19 cellular contexts compared by ENCODE assay signal in the genomic region with DNA sequence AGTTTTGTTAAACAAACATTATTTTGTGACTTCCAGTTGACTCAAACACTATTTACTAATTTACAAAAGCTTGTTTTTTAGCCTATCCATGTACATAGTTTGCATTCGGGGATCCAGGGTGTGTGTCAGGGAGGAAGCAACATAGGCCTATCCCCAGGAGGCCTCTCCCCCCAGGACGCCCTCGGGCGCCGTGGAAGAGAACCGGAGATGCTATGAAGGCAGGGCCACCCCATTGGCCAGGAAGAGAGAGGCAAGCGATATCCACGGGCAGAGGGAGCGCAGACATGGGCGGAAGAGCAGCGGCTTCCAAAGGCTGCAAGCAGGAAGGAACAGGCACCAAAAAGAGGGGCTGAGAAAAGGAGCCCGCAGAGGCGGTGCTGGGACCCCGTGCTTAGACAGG. TPM values are rescaled to one million over a fixed set of nuclear protein-coding genes. Genes with fewer than 3 reads are reported as not detected.
DNase-seq lines count a peak whose midpoint lies in the region; ATAC-seq and TF ChIP-seq lines count a peak whose summit lies in the region.
"Had no signal": no experiment of that assay in that cellular context is flagged by ENCODE, and none has a peak within 500 bp of the region (broad histone marks: within the 10 kb centered on the region; RNA-seq: fewer than 3 reads in every experiment).

No MANE protein-coding gene starts in this region.

- no peak overlapping the region for H4K5ac ChIP-seq in IMR-90 (ENCODE audit: low read depth, low read length)

- no peaks in the 10 kb centered on the region for H3K27me3 ChIP-seq in GM23338 (ENCODE audit: insufficient read depth)
- no peaks in the 10 kb centered on the region for H3K27me3 ChIP-seq in IMR-90 (ENCODE audit: control insufficient read depth, insufficient read depth, low read length)
- no peaks in the 10 kb centered on the region for H3K27me3 ChIP-seq in trophoblast cell (ENCODE audit: insufficient read depth, low read length)
- H3K27me3 ChIP-seq: BE2C, BLaER1 had no signal

- in situ Hi-C loops in IMR-90 (cut with MboI; ENCODE audit: low sequenced_read_pairs), result no loop called here

- dilution Hi-C loops in IMR-90 (cut with HindIII; ENCODE audit: low sequenced_read_pairs, unreplicated experiment), result no loop called here

- H2BK15ac ChIP-seq in IMR-90 (ENCODE audit: low read depth, low read length), result no peak overlapping the region

- peaks cover 9% of the 10 kb centered on the region for H3K4me1 Mint-ChIP-seq in GM23338
- H3K4me1 Mint-ChIP-seq: CD14-positive monocyte; CD4-positive, alpha-beta memory T cell; CD4-positive, CD25-positive, alpha-beta regulatory T cell; CD8-positive, alpha-beta memory T cell had no signal

- H3K9me3 Mint-ChIP-seq in GM23338, result no peaks in the 10 kb centered on the region

- POLR2A ChIA-PET in IMR-90 (lab: Charles Lee; ENCODE audit: unreplicated experiment), result no interaction called here

- BruUV-seq in IMR-90 (replicated peaks; lab: Mats Ljungman, UMichigan), result no TSS peak

- TF ChIP-seq CTCF in GM23338 (conservative IDR thresholded peaks at IDR 0.05; ENCODE audit: low read depth in 2 of 2) (no peak), IMR-90 (conservative IDR thresholded peaks at IDR 0.05; ENCODE audit: low read depth, low read length) (no peak)

- no peaks in the 10 kb centered on the region for H3F3A ChIP-seq in GM23338 (replicated peaks; ENCODE audit: low read depth)

- no peak overlapping the region for H3K56ac ChIP-seq in IMR-90 (ENCODE audit: extremely low read depth, insufficient read depth, low read length)

- H2BK20ac ChIP-seq in IMR-90 (ENCODE audit: low read depth, low read length), result no peak overlapping the region

- no peaks in the 10 kb centered on the region for H3K36me3 Mint-ChIP-seq in GM23338 (ENCODE audit: low read depth)
- H3K36me3 Mint-ChIP-seq: CD14-positive monocyte; CD4-positive, alpha-beta memory T cell; CD4-positive, CD25-positive, alpha-beta regulatory T cell; CD8-positive, alpha-beta memory T cell had no signal

- H3K4me1 ChIP-seq in GM23338 (ENCODE audit: insufficient read depth), result no peaks in the 10 kb centered on the region
- no peaks in the 10 kb centered on the region; the same call in 1 of the 2 replicates for H3K4me1 ChIP-seq in IMR-90 (ENCODE audit: control insufficient read depth, insufficient read depth, low read length)
- no peaks in the 10 kb centered on the region for H3K4me1 ChIP-seq in trophoblast cell (ENCODE audit: control insufficient read depth in 1 of 2, insufficient read depth in 2 of 2, low read length in 2 of 2)
- H3K4me1 ChIP-seq: BE2C, BLaER1 had no signal

- H3K9me3 ChIP-seq in IMR-90 (ENCODE audit: control insufficient read depth, insufficient read depth, low read length) (no peaks in the 10 kb centered on the region), trophoblast cell (ENCODE audit: insufficient read depth, low read depth, low read length) (no peaks in the 10 kb centered on the region)
- H3K9me3 ChIP-seq: BE2C, BLaER1 had no signal

- TF ChIP-seq RAD21 in IMR-90 (IDR thresholded peaks at IDR 0.05; ENCODE audit: low read length), result no peak

- H3K4me2 ChIP-seq in GM23338 (no peak overlapping the region), IMR-90 (ENCODE audit: low read depth, low read length) (no peak overlapping the region), trophoblast cell (ENCODE audit: low read length) (no peak overlapping the region)
- H3K4me2 ChIP-seq: BLaER1 had no signal

- no peak overlapping the region for H2BK120ac ChIP-seq in IMR-90 (ENCODE audit: low read depth, low read length)
- no peak overlapping the region for H2BK120ac ChIP-seq in trophoblast cell (ENCODE audit: insufficient read depth, low read length, poor library complexity)

- TF ChIP-seq POLR2A in IMR-90 (IDR thresholded peaks at IDR 0.05; ENCODE audit: low read depth, low read length), result no peak

- H3K27ac Mint-ChIP-seq in GM23338, result no peak overlapping the region
- H3K27ac Mint-ChIP-seq: CD4-positive, alpha-beta memory T cell; CD4-positive, CD25-positive, alpha-beta regulatory T cell had no signal

- H3K36me3 ChIP-seq in GM23338 (ENCODE audit: insufficient read depth) (no peaks in the 10 kb centered on the region), IMR-90 (ENCODE audit: control insufficient read depth, insufficient read depth, low read length) (no peaks in the 10 kb centered on the region), trophoblast cell (ENCODE audit: control insufficient read depth in 1 of 2, insufficient read depth in 2 of 2, low read length in 2 of 2) (no peaks in the 10 kb centered on the region)
- H3K36me3 ChIP-seq: BE2C, BLaER1 had no signal

- H2BK5ac ChIP-seq in IMR-90 (ENCODE audit: low read depth, low read length, poor library complexity, severe bottlenecking), result no peak overlapping the region
- no peak overlapping the region for H2BK5ac ChIP-seq in trophoblast cell (ENCODE audit: low read depth, low read length, poor library complexity)

- DNase-seq in GM23338 (ENCODE audit: low spot score) (no peak), IMR-90 (no peak), trophoblast cell (peak; percentile 79 to 86), hippocampal formation (lab: John Stamatoyannopoulos, UW) (no peak)
- DNase-seq: 8988T; ACHN; BE2C; C1 segment of cervical spinal cord; CD4-positive, alpha-beta memory T cell; CD4-positive, CD25-positive, alpha-beta regulatory T cell; CD8-positive, alpha-beta memory T cell; COR-L47; DMS 273 treated with DMSO at 0.1 percent for 48 hours; DMS79 treated with DMSO at 0.1 percent for 48 hours; GF-D8 had no signal

- H4K8ac ChIP-seq in IMR-90 (ENCODE audit: low read depth in 2 of 2, low read length in 2 of 2), result no peak overlapping the region
- no peak overlapping the region for H4K8ac ChIP-seq in trophoblast cell (ENCODE audit: low read depth, low read length)

- H3K4ac ChIP-seq in IMR-90 (ENCODE audit: low read depth, low read length), result no peak overlapping the region
- no peak overlapping the region for H3K4ac ChIP-seq in trophoblast cell (ENCODE audit: low read depth, low read length)

- ATAC-seq in GM23338, result peak; percentile 23; the same call in 1 of the 3 replicates
- ATAC-seq in IMR-90 (ENCODE audit: low read depth), result no peak
- ATAC-seq in HG02678 (IDR thresholded peaks at IDR 0.05; ENCODE audit: unreplicated experiment), result no peak
- ATAC-seq in HG02981 (IDR thresholded peaks at IDR 0.05; ENCODE audit: unreplicated experiment), result no peak

- H4K91ac ChIP-seq in IMR-90 (ENCODE audit: insufficient read depth, low read depth, low read length) (no peak overlapping the region), trophoblast cell (ENCODE audit: low read depth, low read length) (no peak overlapping the region)

- 100% methylated on average over 4 of the region's 14 CpGs; no CpG with 5 or more reads in 1 of the 2 experiments for WGBS in IMR-90 (ENCODE audit: extremely low coverage in 2 of 2, insufficient read length in 1 of 2), 2 experiments
- no CpG with 5 or more reads among the region's 14 CpGs for WGBS in trophoblast cell (ENCODE audit: extremely low coverage, insufficient coverage, insufficient read length)

- H2BK12ac ChIP-seq in trophoblast cell (ENCODE audit: low read length), result no peak overlapping the region

- H3K9me2 ChIP-seq in GM23338 (ENCODE audit: insufficient read depth), result no peaks in the 10 kb centered on the region

- no peak overlapping the region for H2AK9ac ChIP-seq in IMR-90 (replicated peaks; ENCODE audit: low read depth, low read length, poor library complexity)

- H3K27me3 Mint-ChIP-seq in GM23338 (ENCODE audit: insufficient read depth, low read depth, poor library complexity), result no peaks in the 10 kb centered on the region

- H2AK5ac ChIP-seq in IMR-90 (ENCODE audit: low read depth, low read length), result peak overlapping the region; percentile 46; the same call in 1 of the 2 replicates
- no peak overlapping the region for H2AK5ac ChIP-seq in trophoblast cell (ENCODE audit: low read length)

- no peak overlapping the region for H3K9ac ChIP-seq in IMR-90 (ENCODE audit: low read depth, low read length)
- no peak overlapping the region for H3K9ac ChIP-seq in trophoblast cell (ENCODE audit: low read length)
- H3K9ac ChIP-seq: BLaER1 had no signal

- CTCF ChIA-PET in IMR-90 (lab: Yijun Ruan, JAX), result interaction anchor here (0.6 kb wide), 1 partner anchor 12 kb away, joined by 3 read pairs; no protein-coding TSS in a partner anchor

- H4K20me1 ChIP-seq in GM23338 (replicated peaks; ENCODE audit: insufficient read depth), result no peaks in the 10 kb centered on the region
- no peaks in the 10 kb centered on the region for H4K20me1 ChIP-seq in IMR-90 (ENCODE audit: insufficient read depth, low read length)
- H4K20me1 ChIP-seq: BLaER1 had no signal

- no peak overlapping the region for H3K4me3 Mint-ChIP-seq in GM23338
- H3K4me3 Mint-ChIP-seq: CD14-positive monocyte; CD4-positive, alpha-beta memory T cell; CD4-positive, CD25-positive, alpha-beta regulatory T cell; CD8-positive, alpha-beta memory T cell had no signal

- H3K4me3 ChIP-seq in GM23338, result no peak overlapping the region
- H3K4me3 ChIP-seq in IMR-90 (ENCODE audit: insufficient read depth, low read depth, low read length), result no peak overlapping the region
- H3K4me3 ChIP-seq in trophoblast cell (ENCODE audit: low read depth, low read length), result no peak overlapping the region
- H3K4me3 ChIP-seq: BLaER1 had no signal

- H2AFZ ChIP-seq in GM23338 (no peak overlapping the region), IMR-90 (replicated peaks; ENCODE audit: low read length, poor library complexity) (peak overlapping the region; percentile 23), trophoblast cell (ENCODE audit: insufficient read depth, low read length, poor library complexity) (no peak overlapping the region)

- H3K79me2 ChIP-seq in GM23338 (replicated peaks; ENCODE audit: insufficient read depth) (no peaks in the 10 kb centered on the region), trophoblast cell (ENCODE audit: control insufficient read depth, insufficient read depth, low read length, poor library complexity) (no peaks in the 10 kb centered on the region)

- H3K18ac ChIP-seq in IMR-90 (ENCODE audit: low read depth, low read length), result no peak overlapping the region
- no peak overlapping the region for H3K18ac ChIP-seq in trophoblast cell (ENCODE audit: low read length)

- no peak overlapping the region for H4K12ac ChIP-seq in trophoblast cell (ENCODE audit: low read depth, low read length)

- H3K79me1 ChIP-seq in IMR-90 (ENCODE audit: low read depth in 1 of 2, low read length in 2 of 2) (no peaks in the 10 kb centered on the region), trophoblast cell (ENCODE audit: low read length) (no peaks in the 10 kb centered on the region)

- intact Hi-C loops in IMR-90 (cut with micrococcal nuclease), result no loop called here

- peaks cover 4% of the 10 kb centered on the region; the same call in 1 of the 2 replicates for H3K9me1 ChIP-seq in IMR-90 (ENCODE audit: insufficient read depth, low read length)

- no peak overlapping the region for H3K27ac ChIP-seq in GM23338 (ENCODE audit: low read depth)
- H3K27ac ChIP-seq in IMR-90 (ENCODE audit: insufficient read depth, low read length), result no peak overlapping the region
- no peak overlapping the region for H3K27ac ChIP-seq in trophoblast cell (ENCODE audit: low read depth, low read length)
- H3K27ac ChIP-seq: BLaER1 had no signal

- H3K14ac ChIP-seq in IMR-90 (replicated peaks; ENCODE audit: low read depth, low read length), result no peak overlapping the region
- no peak overlapping the region for H3K14ac ChIP-seq in trophoblast cell (ENCODE audit: low read length)

- no peak overlapping the region for H3K23ac ChIP-seq in IMR-90 (ENCODE audit: low read depth, low read length)
- H3K23ac ChIP-seq in trophoblast cell (ENCODE audit: low read length), result no peak overlapping the region

RNA-seq across cellular contexts. Expression of a gene that starts 38.3 kb away (rescaled TPM):
- total RNA-seq in GM23338 (2014; rRNA removed; shearing (Covaris generic)), result 4.5 TPM in 2 replicates
- polyA plus RNA-seq in GM23338 (2016; fragmentation: Nextera tagmentation; extraction: Ambion mirVana) (1.5 and 1.9 TPM in 2 replicates), IMR-90 (2012; rRNA removed) (36.9 and 37.8 TPM in 2 replicates)
- 60.4 and 63.9 TPM in 2 replicates for total RNA-seq in IMR-90 (2012; rRNA removed)
- 24.8 and 27.5 TPM in 2 replicates for polyA plus RNA-seq in IMR-90 (2012; cell fraction: cytosol; rRNA removed)
- 66.1 and 93.0 TPM in 2 replicates for polyA plus RNA-seq in IMR-90 (2012; cell fraction: nucleus; rRNA removed; ENCODE audit: low replicate concordance)
- 29.0 and 30.5 TPM in 2 replicates for polyA plus RNA-seq in trophoblast cell (2013)
- total RNA-seq: CD4-positive, alpha-beta memory T cell; CD4-positive, CD25-positive, alpha-beta regulatory T cell; CD8-positive, alpha-beta memory T cell had no signal
- polyA plus RNA-seq: CD14-positive monocyte; CD4-positive, alpha-beta memory T cell; CD4-positive, CD25-positive, alpha-beta regulatory T cell; CD8-positive, alpha-beta memory T cell had no signal

Comparison
In these comparisons a context has a peak if more than half of its experiments do, and no peak if none do; other contexts are left out.
1. DNase-seq: peak in trophoblast cell (2 of 2); none in GM23338 (single experiment), IMR-90 (single experiment) and hippocampal formation (0 of 2).
2. RNA of a gene that starts 38.3 kb away (total RNA-seq): 60.4 to 63.9 TPM in IMR-90; 4.5 TPM in GM23338; every median in the first group is over 10 times any median in the second.